Comparison of ENCODE assay signal across 23 cellular contexts in the genomic region with DNA sequence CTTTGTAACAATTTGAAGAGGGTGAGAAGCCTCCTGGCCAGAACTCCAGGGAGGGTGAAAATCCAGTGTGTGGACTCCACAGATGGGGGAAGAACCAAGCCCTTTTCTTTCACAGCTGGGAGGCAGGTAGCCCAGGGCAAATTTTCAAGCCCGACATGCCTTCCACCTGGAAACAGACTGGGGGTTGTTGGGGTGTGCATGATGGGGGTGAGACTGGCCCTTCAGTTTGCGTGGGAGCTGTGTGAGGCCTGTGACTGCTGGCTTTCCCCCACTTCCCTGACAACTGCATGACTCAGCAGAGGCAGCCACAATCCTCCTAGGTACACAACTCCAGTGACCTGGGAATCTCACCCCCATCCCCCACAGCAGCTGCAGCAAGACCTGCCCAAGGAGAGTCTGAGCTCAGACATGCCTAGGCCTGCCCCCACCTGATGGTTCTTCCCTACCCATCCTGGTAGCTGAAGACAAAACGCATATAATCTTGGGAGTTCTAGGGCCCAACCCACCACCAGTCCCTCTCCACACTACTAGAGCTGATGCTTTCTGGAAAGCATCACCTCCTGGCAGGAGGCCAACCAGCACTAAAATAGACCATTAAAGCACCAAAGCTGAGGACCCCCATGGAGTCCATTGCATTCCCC.
DNase-seq lines count a peak whose midpoint lies in the region; ATAC-seq, FAIRE-seq and TF ChIP-seq lines count a peak whose summit lies in the region.
"Had no signal": no experiment of that assay in that cellular context is flagged by ENCODE, and none has a peak within 500 bp of the region (broad histone marks: within the 10 kb centered on the region; RNA-seq: fewer than 3 reads in every experiment).

No MANE protein-coding gene starts in this region.

- no peak for TF ChIP-seq EP300 in transverse colon (IDR thresholded peaks at IDR 0.05; ENCODE audit: low read depth)

- in situ Hi-C loops in transverse colon (cut with MboI; ENCODE audit: low pct_ligation_motif_present in 1 of 4, low pct_unique_long_range_greater_than_20kb in 1 of 4, low sequenced_read_pairs in 3 of 4), result no loop called here

- WGBS in transverse colon (ENCODE audit: low coverage in 1 of 2), 2 donors, result 81% methylated on average over 3 of the region's 3 CpGs; no CpG with 5 or more reads in 1 of the 2 donors

- no TSS peak for BruUV-seq in Caco-2 (replicated peaks; lab: Mats Ljungman, UMichigan)

- H3K9me3 ChIP-seq in Caco-2, result no peaks in the 10 kb centered on the region
- H3K9me3 ChIP-seq in RWPE2 (ENCODE audit: severe bottlenecking), result no peaks in the 10 kb centered on the region
- no peaks in the 10 kb centered on the region for H3K9me3 ChIP-seq in kidney (ENCODE audit: control insufficient read depth in 1 of 2, low read length in 2 of 2)
- no peaks in the 10 kb centered on the region for H3K9me3 ChIP-seq in transverse colon
- H3K9me3 ChIP-seq: prostate gland had no signal

- no peak for FAIRE-seq in kidney (lab: Jason Lieb, UNC)
- FAIRE-seq: GM12891, TTC549 had no signal

- TF ChIP-seq CTCF in Caco-2 (IDR thresholded peaks at IDR 0.05; ENCODE audit: insufficient read depth in 1 of 2, low read depth in 1 of 2, low read length in 1 of 2, severe bottlenecking in 1 of 2, unreplicated experiment in 1 of 2) (no peak), RWPE2 (IDR thresholded peaks at IDR 0.05; ENCODE audit: poor library complexity, severe bottlenecking) (no peak), kidney (IDR thresholded peaks at IDR 0.05; ENCODE audit: borderline replicate concordance, extremely low read depth, insufficient read depth) (no peak), transverse colon (IDR thresholded peaks at IDR 0.05) (no peak)

- H3K4me3 ChIP-seq in Caco-2 (ENCODE audit: low read depth, low read length), result no peak overlapping the region
- no peak overlapping the region for H3K4me3 ChIP-seq in RWPE2 (ENCODE audit: severe bottlenecking)
- no peak overlapping the region for H3K4me3 ChIP-seq in kidney (ENCODE audit: low read length in 2 of 2)
- no peak overlapping the region for H3K4me3 ChIP-seq in transverse colon
- H3K4me3 ChIP-seq: left ventricle myocardium inferior, prostate gland, SK-N-MC had no signal

- H3K27me3 ChIP-seq in Caco-2 (replicated peaks; ENCODE audit: control insufficient read depth, insufficient read depth, low read length), result no peaks in the 10 kb centered on the region
- H3K27me3 ChIP-seq in RWPE2 (ENCODE audit: insufficient read depth, poor library complexity, severe bottlenecking), result no peaks in the 10 kb centered on the region
- H3K27me3 ChIP-seq in transverse colon, result no peaks in the 10 kb centered on the region

- POLR2A ChIA-PET in Caco-2 (lab: Charles Lee), result no interaction called here

- H3K27ac ChIP-seq in RWPE2 (ENCODE audit: poor library complexity, severe bottlenecking) (peak overlapping the region; percentile 26), kidney (ENCODE audit: low read depth in 2 of 2, low read length in 2 of 2) (no peak overlapping the region), transverse colon (no peak overlapping the region)
- H3K27ac ChIP-seq: HL-60, KMS-11, left ventricle myocardium inferior, prostate gland, SK-N-MC had no signal

- H3K9ac ChIP-seq in kidney (ENCODE audit: low read length in 2 of 2), result no peak overlapping the region
- H3K9ac ChIP-seq: KMS-11 had no signal

- no peaks in the 10 kb centered on the region for H3K9me3 Mint-ChIP-seq in Caco-2 (ENCODE audit: unreplicated experiment)
- H3K9me3 Mint-ChIP-seq: activated T-helper 2 cell treated with anti-CD3 and anti-CD28 coated beads, Interferon-gamma antibody, Interleukin-2, Interleukin-4, amounts not matched to agents 10 μg/mL and 5 μg/mL and 100 μg/mL, durations not matched to agents 14 hours and 24 hours and 36 hours had no signal

- TF ChIP-seq POLR2A in transverse colon (IDR thresholded peaks at IDR 0.05), result no peak

- H3K4me3 Mint-ChIP-seq in Caco-2 (ENCODE audit: unreplicated experiment), result no peak overlapping the region
- H3K4me3 Mint-ChIP-seq: activated CD8-positive, alpha-beta T cell treated with anti-CD3 and anti-CD28 coated beads, Interleukin-2, amount 10 ng/mL, durations not matched to agents 7 days and 5 days; naive B cell had no signal

- H3K4me1 ChIP-seq in Caco-2 (peaks cover 9% of the 10 kb centered on the region), RWPE2 (ENCODE audit: insufficient read depth, poor library complexity, severe bottlenecking) (peaks cover 12% of the 10 kb centered on the region), kidney (ENCODE audit: control insufficient read depth in 1 of 2, insufficient read depth in 1 of 2, low read depth in 1 of 2, low read length in 2 of 2) (no peaks in the 10 kb centered on the region), transverse colon (no peaks in the 10 kb centered on the region)
- H3K4me1 ChIP-seq: left ventricle myocardium inferior, prostate gland had no signal

- no peaks in the 10 kb centered on the region for H3K36me3 Mint-ChIP-seq in Caco-2 (ENCODE audit: insufficient read depth, unreplicated experiment)
- H3K36me3 Mint-ChIP-seq: naive B cell had no signal

- H3K27me3 Mint-ChIP-seq in Caco-2 (ENCODE audit: insufficient read depth, unreplicated experiment), result no peaks in the 10 kb centered on the region

- CTCF ChIA-PET in Caco-2 (lab: Charles Lee), result no interaction called here

- intact Hi-C loops in Caco-2 (cut with micrococcal nuclease; ENCODE audit: unreplicated experiment) (no loop called here), kidney (cut with DNase I) (no loop called here), transverse colon (cut with DNase I; ENCODE audit: low total_unique reads) (no loop called here)

- H3K36me3 ChIP-seq in Caco-2 (ENCODE audit: control insufficient read depth, insufficient read depth, low read length), result no peaks in the 10 kb centered on the region
- H3K36me3 ChIP-seq in RWPE2 (ENCODE audit: low read depth), result no peaks in the 10 kb centered on the region
- no peaks in the 10 kb centered on the region for H3K36me3 ChIP-seq in kidney (ENCODE audit: control insufficient read depth in 1 of 2, insufficient read depth in 2 of 2, low read length in 2 of 2)
- H3K36me3 ChIP-seq in transverse colon, result no peaks in the 10 kb centered on the region
- H3K36me3 ChIP-seq: left ventricle myocardium inferior, prostate gland had no signal

- H3K27ac Mint-ChIP-seq in Caco-2 (ENCODE audit: unreplicated experiment), result peak overlapping the region; percentile 40
- H3K27ac Mint-ChIP-seq: activated CD8-positive, alpha-beta T cell treated with anti-CD3 and anti-CD28 coated beads, Interleukin-2, amount 10 ng/mL, durations not matched to agents 7 days and 5 days; activated T-helper 2 cell treated with anti-CD3 and anti-CD28 coated beads, Interferon-gamma antibody, Interleukin-2, Interleukin-4, amounts not matched to agents 10 μg/mL and 5 μg/mL and 100 μg/mL, durations not matched to agents 14 hours and 24 hours and 36 hours; naive B cell had no signal

- H3K4me1 Mint-ChIP-seq in Caco-2 (ENCODE audit: low read depth, unreplicated experiment), result no peaks in the 10 kb centered on the region
- H3K4me1 Mint-ChIP-seq: naive B cell had no signal

- DNase-seq in Caco-2 (peak; percentile 4 to 54), H4 (ENCODE audit: low spot score) (peak; percentile 10), RWPE2 (ENCODE audit: low spot score) (peak; percentile 73), kidney (peak; percentile 26), transverse colon (no peak), GM19240 (ENCODE audit: insufficient read length, low spot score) (no peak), anterior cingulate cortex (lab: John Stamatoyannopoulos, UW) (no peak), cerebellar nuclear complex (lab: John Stamatoyannopoulos, UW) (no peak)
- DNase-seq: activated CD8-positive, alpha-beta T cell treated with anti-CD3 and anti-CD28 coated beads, Interleukin-2, amount 10 ng/mL, durations not matched to agents 7 days and 5 days; C1 segment of cervical spinal cord; cortex of kidney; hippocampal formation; left ventricle myocardium inferior; naive B cell; NCI-H2081 had no signal

- ATAC-seq in RWPE2 (ENCODE audit: low read depth), result peak; percentile 76
- ATAC-seq: activated CD8-positive, alpha-beta T cell treated with anti-CD3 and anti-CD28 coated beads, Interleukin-2, amount 10 ng/mL, durations not matched to agents 7 days and 5 days; esophagus mucosa had no signal

Comparison
In these comparisons a context has a peak if more than half of its experiments do, and no peak if none do; other contexts are left out.
1. DNase-seq: peak in Caco-2 (2 of 2), H4 (single experiment), RWPE2 (single experiment) and kidney (single experiment); none in transverse colon (single experiment), GM19240 (single experiment), anterior cingulate cortex (0 of 58) and cerebellar nuclear complex (0 of 2).